ENCODE assay signal across 25 cellular contexts in the genomic region with DNA sequence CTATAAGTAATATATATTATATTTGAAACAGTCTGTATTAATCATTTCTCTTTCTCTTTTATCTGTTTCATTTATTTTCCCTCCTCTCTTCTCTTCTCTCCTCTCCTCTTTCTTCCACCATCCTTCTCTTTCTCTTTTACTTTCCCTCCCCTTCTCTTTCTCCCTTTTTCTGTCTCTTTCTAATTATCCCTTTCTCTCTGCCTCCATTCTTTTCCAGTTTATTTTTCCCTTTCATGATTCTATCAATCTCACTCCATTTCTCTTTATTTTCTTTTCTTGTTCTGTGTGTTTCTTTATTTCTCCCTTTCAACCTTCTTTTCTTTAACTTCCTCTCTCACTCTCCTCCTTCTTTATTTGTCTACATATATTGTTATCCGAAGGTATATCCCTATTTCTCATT.
"Had no signal": no experiment of that assay in that cellular context is flagged by ENCODE, and none has a peak within 500 bp of the region (broad histone marks: within the 10 kb centered on the region; RNA-seq: fewer than 3 reads in every experiment).

No MANE protein-coding gene starts in this region.

- H3K27ac Mint-ChIP-seq: dendritic cell treated with granulocyte-macrophage colony-stimulating factor and Interleukin-4, amounts not matched to agents 40 ng/mL and 50 ng/mL, for 4 days; effector memory CD8-positive, alpha-beta T cell; endodermal cell had no signal

- H3K4me3 Mint-ChIP-seq: dendritic cell treated with granulocyte-macrophage colony-stimulating factor and Interleukin-4, amounts not matched to agents 40 ng/mL and 50 ng/mL, for 4 days; effector memory CD8-positive, alpha-beta T cell; endodermal cell had no signal

- H3K27me3 Mint-ChIP-seq: dendritic cell treated with granulocyte-macrophage colony-stimulating factor and Interleukin-4, amounts not matched to agents 40 ng/mL and 50 ng/mL, for 4 days; effector memory CD8-positive, alpha-beta T cell had no signal

- ATAC-seq: effector memory CD8-positive, alpha-beta T cell; esophagus mucosa; foreskin keratinocyte; gastrocnemius medialis; gastroesophageal sphincter; heart left ventricle; heart right ventricle had no signal

- H3K9me3 ChIP-seq: colonic mucosa, esophagus muscularis mucosa, esophagus squamous epithelium, gastrocnemius medialis, gastroesophageal sphincter, heart left ventricle, heart right ventricle had no signal

- H3K9me3 Mint-ChIP-seq: dendritic cell treated with granulocyte-macrophage colony-stimulating factor and Interleukin-4, amounts not matched to agents 40 ng/mL and 50 ng/mL, for 4 days had no signal

- H3K4me3 ChIP-seq: colonic mucosa, coronary artery, dorsolateral prefrontal cortex, esophagus muscularis mucosa, esophagus squamous epithelium, gastrocnemius medialis, gastroesophageal sphincter, heart left ventricle, heart right ventricle had no signal

- H3K4me1 Mint-ChIP-seq: endodermal cell had no signal

- DNase-seq: colonic mucosa; cortex of kidney; dermis blood vessel endothelial cell; dorsolateral prefrontal cortex; effector CD4-positive, alpha-beta T cell; effector CD8-positive, alpha-beta T cell; effector memory CD4-positive, alpha-beta T cell; effector memory CD8-positive, alpha-beta T cell; endodermal cell; erythroblast; esophagus squamous epithelium; foreskin fibroblast; foreskin keratinocyte; foreskin melanocyte; gastrocnemius medialis; glutamatergic neuron; head of caudate nucleus; heart left ventricle; heart right ventricle had no signal

- H3K36me3 ChIP-seq: colonic mucosa, esophagus muscularis mucosa, esophagus squamous epithelium, gastrocnemius medialis, gastroesophageal sphincter, heart left ventricle, heart right ventricle had no signal

- H3K4me1 ChIP-seq: colonic mucosa, esophagus muscularis mucosa, esophagus squamous epithelium, foreskin keratinocyte, gastrocnemius medialis, gastroesophageal sphincter, heart left ventricle, heart right ventricle had no signal

- H3K27ac ChIP-seq: colonic mucosa, coronary artery, dorsolateral prefrontal cortex, epithelial cell of prostate, esophagus muscularis mucosa, esophagus squamous epithelium, foreskin keratinocyte, gastrocnemius medialis, gastroesophageal sphincter, heart left ventricle, heart right ventricle had no signal

- H3K27me3 ChIP-seq: colonic mucosa, esophagus muscularis mucosa, esophagus squamous epithelium, foreskin keratinocyte, gastrocnemius medialis, gastroesophageal sphincter, heart left ventricle, heart right ventricle had no signal
